In genomic region chr17:688100-688989, GRCh38 we compare ENCODE assay signal across 8 cellular contexts. TPM values are rescaled to one million over a fixed set of nuclear protein-coding genes. Genes with fewer than 3 reads are reported as not detected.
DNase-seq lines count a peak whose midpoint lies in the region; ATAC-seq and TF ChIP-seq lines count a peak whose summit lies in the region.

No MANE protein-coding gene starts in this region.

- no peak for TF ChIP-seq POLR2A in heart left ventricle (IDR thresholded peaks at IDR 0.05)

- ATAC-seq in heart left ventricle (peak in 2 of 4 donors; percentile 26 to 41), upper lobe of right lung (peak; percentile 62), HG02678 (IDR thresholded peaks at IDR 0.05; ENCODE audit: unreplicated experiment) (no peak)

- whole genome bisulfite sequencing in heart left ventricle, 4 donors: 82 to 87% (median 83%) methylated on average over 18 of the region's 18 CpGs

- DNase-seq in heart left ventricle (no peak), cardiac septum (ENCODE audit: low spot score) (no peak), SK-N-DZ (ENCODE audit: low spot score) (peak; percentile 21), fibroblast of villous mesenchyme (ENCODE audit: low read depth) (peak; percentile 75), upper lobe of right lung (no peak), dedifferentiated amniotic fluid mesenchymal stem cell (ENCODE audit: extremely low spot score) (no peak)
- DNase-seq in activated CD4-positive, alpha-beta T cell treated with anti-CD3 and anti-CD28 coated beads for 1 hour: no peak

- H3K27ac ChIP-seq in heart left ventricle (no peak overlapping the region), upper lobe of right lung (no peak overlapping the region)

- no peaks in the 10 kb centered on the region for H3K9me3 ChIP-seq in heart left ventricle
- H3K9me3 ChIP-seq in upper lobe of right lung: no peaks in the 10 kb centered on the region

- H3K4me3 ChIP-seq in heart left ventricle (no peak overlapping the region), fibroblast of villous mesenchyme (ENCODE audit: low read depth, low read length) (no peak overlapping the region), upper lobe of right lung (no peak overlapping the region)

- peaks cover 0 to 4% (median 0%) of the 10 kb centered on the region in 12 donors for H3K4me1 ChIP-seq in heart left ventricle
- no peaks in the 10 kb centered on the region for H3K4me1 ChIP-seq in upper lobe of right lung

- no peaks in the 10 kb centered on the region for H3K27me3 ChIP-seq in heart left ventricle
- no peaks in the 10 kb centered on the region for H3K27me3 ChIP-seq in upper lobe of right lung

- intact Hi-C loops in heart left ventricle (cut with DNase I) (no loop called here), cardiac septum (cut with DNase I) (no loop called here), upper lobe of right lung (cut with DNase I) (no loop called here)

- peak in 9 of 12 donors; percentile 16 to 51 (median 27) for TF ChIP-seq CTCF in heart left ventricle (IDR thresholded peaks at IDR 0.05)
- peak; percentile 62 for TF ChIP-seq CTCF in fibroblast of villous mesenchyme (IDR thresholded peaks at IDR 0.05; ENCODE audit: insufficient read depth, low read depth, low read length)
- peak; percentile 28 for TF ChIP-seq CTCF in upper lobe of right lung (IDR thresholded peaks at IDR 0.05)

- peaks cover 0 to 70% (median 50%) of the 10 kb centered on the region in 9 donors for H3K36me3 ChIP-seq in heart left ventricle
- H3K36me3 ChIP-seq in upper lobe of right lung: peaks cover 52% of the 10 kb centered on the region

RNA-seq across cellular contexts. Expression of gene VPS53, which starts 26.3 kb away (rescaled TPM):
- total RNA-seq in heart left ventricle (10 to 100 TPM; 11.0 to 50.5 (median 40.2) TPM), cardiac septum (44.5 TPM), fibroblast of villous mesenchyme (18.7 and 22.0 TPM in 2 replicates), upper lobe of right lung (79.5 TPM)
- polyA plus RNA-seq in heart left ventricle: 10 to 100 TPM in 1 of 2 donors, 1 to 10 TPM in 1; 7.8 to 14.7 TPM
- polyA plus RNA-seq in SK-N-DZ (2014; cell fraction: cytosol; rRNA removed): 4.2 and 8.1 TPM in 2 replicates
- polyA plus RNA-seq in SK-N-DZ (2014; cell fraction: nucleus; rRNA removed): 3.5 and 13.4 TPM in 2 replicates

RNA-seq across cellular contexts. Expression of gene TLCD3A, which starts 44.1 kb away (rescaled TPM):
- total RNA-seq in heart left ventricle (1 to 10 TPM; 1.5 to 4.7 (median 2.9) TPM), cardiac septum (5.1 TPM), fibroblast of villous mesenchyme (24.5 and 32.4 TPM in 2 replicates), upper lobe of right lung (11.9 TPM)
- polyA plus RNA-seq in heart left ventricle: 1 to 10 TPM in 1 of 2 donors, under 1 TPM in 1; 0.76 to 3.3 TPM
- polyA plus RNA-seq in SK-N-DZ (2014; cell fraction: cytosol; rRNA removed): 11.3 and 14.6 TPM in 2 replicates
- polyA plus RNA-seq in SK-N-DZ (2014; cell fraction: nucleus; rRNA removed): 10.8 and 18.1 TPM in 2 replicates

Comparison
In these comparisons a context has a peak if more than half of its experiments do, and no peak if none do; other contexts are left out.
1. DNase-seq: peak in SK-N-DZ (single experiment) and fibroblast of villous mesenchyme (single experiment); none in heart left ventricle (0 of 5), cardiac septum (single experiment), upper lobe of right lung (single experiment), dedifferentiated amniotic fluid mesenchymal stem cell (single experiment) and activated CD4-positive, alpha-beta T cell treated with anti-CD3 and anti-CD28 coated beads for 1 hour (single experiment).
2. Peak in every context shown above with its lines, with median percentiles within 50 percentile points of each other: CTCF ChIP-seq.